Comparison of ENCODE assay signal across 2 cellular contexts in genomic region chr10:84356951-84357350, GRCh38.
TF ChIP-seq lines count a peak whose summit lies in the region.

No MANE protein-coding gene starts in this region.

TF ChIP-seq in H1, 55 proteins besides CTCF, POLR2A, EP300 and RAD21:
- TF ChIP-seq YY1 (IDR thresholded peaks at IDR 0.05; ENCODE audit: low read depth, low read length) = no peak
- TF ChIP-seq, protein P1, sequence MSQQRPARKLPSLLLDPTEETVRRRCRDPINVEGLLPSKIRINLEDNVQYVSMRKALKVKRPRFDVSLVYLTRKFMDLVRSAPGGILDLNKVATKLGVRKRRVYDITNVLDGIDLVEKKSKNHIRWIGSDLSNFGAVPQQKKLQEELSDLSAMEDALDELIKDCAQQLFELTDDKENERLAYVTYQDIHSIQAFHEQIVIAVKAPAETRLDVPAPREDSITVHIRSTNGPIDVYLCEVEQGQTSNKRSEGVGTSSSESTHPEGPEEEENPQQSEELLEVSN (IDR thresholded peaks at IDR 0.05) = no peak
- TF ChIP-seq RNF2 (IDR thresholded peaks at IDR 0.05; ENCODE audit: borderline replicate concordance, low read depth, low read length, missing control alignments, poor library complexity, severe bottlenecking) = no peak
- no peak for TF ChIP-seq HDAC6 (IDR thresholded peaks at IDR 0.05; ENCODE audit: low read depth, low read length)

TF ChIP-seq in GM12891, 5 proteins besides CTCF, POLR2A, EP300 and RAD21:
- TF ChIP-seq SPI1 (IDR thresholded peaks at IDR 0.05; ENCODE audit: low read depth, low read length) (no peak), TAF1 (IDR thresholded peaks at IDR 0.05; ENCODE audit: low read depth, low read length) (no peak), POLR2AphosphoS5 (IDR thresholded peaks at IDR 0.05; ENCODE audit: low read depth, low read length) (no peak), POU2F2 (IDR thresholded peaks at IDR 0.05; ENCODE audit: low read depth, low read length) (no peak), PAX5 (IDR thresholded peaks at IDR 0.05; ENCODE audit: insufficient read depth, low read length, severe bottlenecking) (no peak)
